8 cellular contexts compared by ENCODE assay signal in the genomic region with DNA sequence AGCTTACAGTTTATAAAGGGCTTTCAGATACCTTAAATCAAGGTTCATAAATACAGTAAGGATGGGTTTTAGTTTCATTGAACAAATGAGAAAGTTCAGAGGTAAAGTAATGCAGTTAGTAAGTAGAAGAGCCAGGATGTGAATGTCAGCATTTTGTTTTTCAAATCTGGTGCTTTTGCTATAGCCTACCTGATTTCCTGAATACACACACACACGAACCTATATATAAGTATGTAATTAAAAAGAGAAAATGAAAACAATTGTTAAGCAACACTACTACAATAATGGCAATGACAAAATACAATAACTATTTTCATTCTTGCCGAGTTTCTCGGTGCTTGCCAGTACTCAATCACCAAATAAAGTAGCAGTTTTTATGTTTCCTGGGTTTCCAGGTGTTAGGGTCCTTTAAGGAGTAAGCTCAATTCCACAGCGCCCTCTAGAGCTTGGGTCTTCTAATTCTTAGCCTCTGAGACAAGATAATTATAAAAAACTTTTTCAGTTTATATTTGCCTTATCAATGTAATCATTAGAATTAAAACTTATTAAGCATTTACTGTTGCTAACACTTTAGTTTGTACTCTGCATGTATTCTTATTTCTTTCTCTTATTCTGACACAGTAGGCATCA.
DNase-seq lines count a peak whose midpoint lies in the region; ATAC-seq and TF ChIP-seq lines count a peak whose summit lies in the region.

No MANE protein-coding gene starts in this region.

- no peak for TF ChIP-seq POLR2A in NB4 (IDR thresholded peaks at IDR 0.05; ENCODE audit: extremely low read depth, insufficient read length)

- no peak overlapping the region for H3K4me3 ChIP-seq in NB4 (ENCODE audit: low read depth, low read length)

- H3K36me3 Mint-ChIP-seq in activated CD8-positive, alpha-beta T cell treated with anti-CD3 and anti-CD28 coated beads for 36 hours (ENCODE audit: low read depth) = no peaks in the 10 kb centered on the region
- no peaks in the 10 kb centered on the region for H3K36me3 Mint-ChIP-seq in type B pancreatic cell

- no peaks in the 10 kb centered on the region for H3K27me3 Mint-ChIP-seq in activated CD8-positive, alpha-beta T cell treated with anti-CD3 and anti-CD28 coated beads for 36 hours
- H3K27me3 Mint-ChIP-seq in type B pancreatic cell = no peaks in the 10 kb centered on the region

- H3K9me3 Mint-ChIP-seq in activated CD8-positive, alpha-beta T cell treated with anti-CD3 and anti-CD28 coated beads for 36 hours = peaks cover 2% of the 10 kb centered on the region
- no peaks in the 10 kb centered on the region for H3K9me3 Mint-ChIP-seq in type B pancreatic cell

- H3K4me1 Mint-ChIP-seq in activated CD8-positive, alpha-beta T cell treated with anti-CD3 and anti-CD28 coated beads for 36 hours (ENCODE audit: low read depth) = peaks cover 5% of the 10 kb centered on the region
- H3K4me1 Mint-ChIP-seq in type B pancreatic cell (ENCODE audit: unreplicated experiment) = no peaks in the 10 kb centered on the region

- H3K4me3 Mint-ChIP-seq in activated CD8-positive, alpha-beta T cell treated with anti-CD3 and anti-CD28 coated beads for 36 hours = no peak overlapping the region
- no peak overlapping the region for H3K4me3 Mint-ChIP-seq in type B pancreatic cell

- TF ChIP-seq CTCF in GM12872 (IDR thresholded peaks at IDR 0.05; ENCODE audit: insufficient read depth, low read depth, low read length) (peak; percentile 58; the same call in 2 of the 3 replicates), NB4 (IDR thresholded peaks at IDR 0.05; ENCODE audit: low read depth, low read length) (peak; percentile 45), type B pancreatic cell (conservative IDR thresholded peaks at IDR 0.05) (peak; percentile 67)
- TF ChIP-seq CTCF in activated CD8-positive, alpha-beta T cell treated with anti-CD3 and anti-CD28 coated beads for 36 hours (IDR thresholded peaks at IDR 0.05) = peak; percentile 28

- no peak overlapping the region for H3K27ac Mint-ChIP-seq in activated CD8-positive, alpha-beta T cell treated with anti-CD3 and anti-CD28 coated beads for 36 hours
- H3K27ac Mint-ChIP-seq in type B pancreatic cell = no peak overlapping the region

- ATAC-seq in GM21529 (IDR thresholded peaks at IDR 0.05; ENCODE audit: unreplicated experiment) = peak; percentile 84
- ATAC-seq in activated CD8-positive, alpha-beta T cell treated with anti-CD3 and anti-CD28 coated beads for 36 hours = no peak
- no peak for ATAC-seq in GM21381 (IDR thresholded peaks at IDR 0.05; ENCODE audit: unreplicated experiment)
- no peak for ATAC-seq in HG03097 (IDR thresholded peaks at IDR 0.05; ENCODE audit: low FRiP score, unreplicated experiment)

- POLR2A ChIA-PET in activated CD8-positive, alpha-beta T cell treated with anti-CD3 and anti-CD28 coated beads for 36 hours (lab: Charles Lee) = no interaction called here

- intact Hi-C loops in activated CD8-positive, alpha-beta T cell treated with anti-CD3 and anti-CD28 coated beads for 36 hours (cut with micrococcal nuclease) = no loop called here

- DNase-seq in NB4 (ENCODE audit: low read depth) = peak; percentile 41
- DNase-seq in activated CD8-positive, alpha-beta T cell treated with anti-CD3 and anti-CD28 coated beads for 36 hours = peak; percentile 50
- peak; percentile 33 for DNase-seq in iris pigment epithelial cell (ENCODE audit: low read depth)
- DNase-seq in type B pancreatic cell (ENCODE audit: extremely low spot score, unreplicated experiment) = no peak

- CTCF ChIA-PET in activated CD8-positive, alpha-beta T cell treated with anti-CD3 and anti-CD28 coated beads for 36 hours (lab: Charles Lee) = interaction anchor here (0.8 to 0.9 kb wide), 2 partner anchors 249 to 286 kb away, joined by 4 to 5 read pairs; no protein-coding TSS in a partner anchor
